Comparison of ENCODE assay signal across 8 cellular contexts in genomic region chr5:122774861-122775712, GRCh38. TPM values are rescaled to one million over a fixed set of nuclear protein-coding genes. Genes with fewer than 3 reads are reported as not detected.
DNase-seq lines count a peak whose midpoint lies in the region; ATAC-seq and TF ChIP-seq lines count a peak whose summit lies in the region.

SNX2 (plus strand) TSS chr5:122775080; CDS start chr5:122775104, 24 bp downstream.

- CTCF ChIA-PET in T-cell (lab: Charles Lee), result interaction anchor here (0.6 to 2.3 kb wide), 4 partner anchors 10 to 648 kb away, joined by 3 to 10 read pairs (median 4); partner anchors contain the start of gene CEP120 (in 1 of the 2)

- TF ChIP-seq POLR2A in heart left ventricle (IDR thresholded peaks at IDR 0.05), result peak in 1 of 2 donors; percentile 83

- H3K9me3 Mint-ChIP-seq in T-cell (no peaks in the 10 kb centered on the region), type B pancreatic cell (no peaks in the 10 kb centered on the region)

- POLR2A ChIA-PET in T-cell (lab: Charles Lee), result interaction anchor here (0.5 to 0.6 kb wide), 2 partner anchors 209 to 761 kb away, joined by 3 to 9 read pairs; no protein-coding TSS in a partner anchor

- H3K27me3 ChIP-seq in heart left ventricle, result no peaks in the 10 kb centered on the region

- H3K4me3 Mint-ChIP-seq in T-cell, result peak within 1 kb of the TSS; percentile 93 to 98 (median 94)
- H3K4me3 Mint-ChIP-seq in type B pancreatic cell, result peak within 1 kb of the TSS; percentile 93

- H3K4me1 ChIP-seq in heart left ventricle, result peaks cover 4 to 60% (median 17%) of the 10 kb centered on the region in 12 donors

- H3K9me3 ChIP-seq in heart left ventricle, result no peaks in the 10 kb centered on the region

- H3K27ac Mint-ChIP-seq in T-cell (peak within 1 kb of the TSS; percentile 89), type B pancreatic cell (peak within 1 kb of the TSS; percentile 94)

- H3K27me3 Mint-ChIP-seq in T-cell (peaks cover 0 to 3% of the 10 kb centered on the region in 2 donors), type B pancreatic cell (no peaks in the 10 kb centered on the region)

- peak within 1 kb of the TSS; percentile 71 to 97 (median 87) for H3K4me3 ChIP-seq in heart left ventricle

- 0 to 1% (median 0%) methylated on average over 50 to 75 of the region's 75 CpGs for WGBS in adipose tissue, 3 donors
- WGBS in heart left ventricle, 4 donors, result 0 to 1% (median 0%) methylated on average over 36 to 75 of the region's 75 CpGs

- H3K36me3 Mint-ChIP-seq in T-cell (peaks cover 10% of the 10 kb centered on the region), type B pancreatic cell (peaks cover 6% of the 10 kb centered on the region)

- intact Hi-C loops in heart left ventricle (cut with DNase I) (loop anchor here in 7 of 10 donors (2.0 to 10.0 kb wide), 5 partner anchors 67 to 260 kb away; partner anchors contain the start of genes SNX24 (in 5 of the 7) and PPIC (in 1 of the 7)), posterior cingulate gyrus (cut with DNase I) (loop anchor here (2.0 kb wide), 1 partner anchor 70 kb away; the partner anchor contains the start of gene SNX24)

- DNase-seq in NCI-H1048 (lab: John Stamatoyannopoulos, UW) (peak; percentile 82), T-cell (peak; percentile 69 to 89 (median 84)), heart left ventricle (peak; percentile 95 to 98 (median 95)), posterior cingulate gyrus (peak; percentile 82 to 99 (median 90)), type B pancreatic cell (ENCODE audit: extremely low spot score, unreplicated experiment) (peak; percentile 94)

- no peaks in the 10 kb centered on the region for H3K36me3 ChIP-seq in heart left ventricle

- peak; percentile 89 for ATAC-seq in HG02571 (IDR thresholded peaks at IDR 0.05; ENCODE audit: unreplicated experiment)
- peak; percentile 89 to 92 (median 92) for ATAC-seq in T-cell (replicated peaks in 1 of 4)
- peak; percentile 92 to 100 (median 98) for ATAC-seq in heart left ventricle

- H3K4me1 Mint-ChIP-seq in T-cell (peaks cover 46 to 52% (median 47%) of the 10 kb centered on the region in 3 donors), type B pancreatic cell (ENCODE audit: unreplicated experiment) (no peaks in the 10 kb centered on the region)

- TF ChIP-seq CTCF in GM12872 (IDR thresholded peaks at IDR 0.05; ENCODE audit: insufficient read depth, low read depth, low read length), result peak; percentile 45; the same call in 1 of the 3 replicates
- TF ChIP-seq CTCF in heart left ventricle (IDR thresholded peaks at IDR 0.05), result peak in 6 of 12 donors; percentile 4 to 34 (median 18)
- TF ChIP-seq CTCF in type B pancreatic cell (conservative IDR thresholded peaks at IDR 0.05), result peak; percentile 52

- H3K27ac ChIP-seq in adipose tissue (ENCODE audit: low read depth, low read length) (peak within 1 kb of the TSS; percentile 21), heart left ventricle (peak within 1 kb of the TSS; percentile 33 to 94 (median 83))

RNA-seq across cellular contexts. Expression of gene SNX2, which starts in this region (rescaled TPM):
- total RNA-seq in T-cell (10 to 100 TPM; 41.8 to 56.3 (median 47.8) TPM), heart left ventricle (10 to 100 TPM; 21.5 to 67.3 (median 35.7) TPM), type B pancreatic cell (ENCODE audit: low replicate concordance) (67.3 and 72.3 TPM in 2 replicates)
- polyA plus RNA-seq in adipose tissue (10 to 100 TPM; 26.7 to 68.6 (median 42.1) TPM), heart left ventricle (10 to 100 TPM; 16.2 to 33.2 TPM)

Comparison
In these comparisons a context has a peak if more than half of its experiments do, and no peak if none do; other contexts are left out.
1. Peak in every context shown above with its lines: DNase-seq, ATAC-seq, H3K4me3 ChIP-seq and H3K27ac ChIP-seq.